8 cellular contexts compared by ENCODE assay signal in the genomic region with DNA sequence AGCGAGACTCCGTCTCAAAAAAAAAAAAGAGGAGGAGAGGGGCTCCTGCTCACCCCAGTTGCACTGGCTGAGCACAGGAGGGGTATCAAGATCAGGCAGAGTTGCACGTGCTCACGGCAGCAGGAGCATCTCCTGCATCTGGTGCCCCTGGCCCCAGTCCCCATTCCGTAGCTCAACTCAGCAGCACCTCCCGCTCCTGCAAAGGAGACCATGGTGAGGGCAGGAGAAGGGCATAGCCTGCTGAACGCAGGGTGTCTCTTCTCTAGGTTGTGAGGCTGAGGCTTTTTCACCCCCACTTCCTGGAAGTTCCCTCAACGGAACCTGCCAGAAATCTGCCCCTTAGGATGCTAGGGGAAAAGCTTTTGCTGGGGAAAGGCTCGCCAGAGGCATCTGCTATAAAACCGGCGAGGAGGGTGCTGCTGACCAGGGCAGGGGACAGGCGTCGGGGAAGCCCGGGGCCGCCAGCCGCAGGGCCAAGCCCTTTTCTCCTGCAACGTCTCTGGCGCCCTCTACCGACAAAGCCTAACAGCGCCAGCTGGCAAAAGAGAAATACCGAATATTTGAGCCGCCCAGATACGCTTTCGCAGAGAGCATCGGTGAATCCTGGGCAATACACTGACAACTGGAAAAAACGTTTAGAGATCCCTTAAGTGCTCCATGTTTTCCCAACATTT. TPM values are rescaled to one million over a fixed set of nuclear protein-coding genes. Genes with fewer than 3 reads are reported as not detected.
DNase-seq lines count a peak whose midpoint lies in the region; FAIRE-seq and TF ChIP-seq lines count a peak whose summit lies in the region.

No MANE protein-coding gene starts in this region.

- FAIRE-seq in astrocyte (lab: Jason Lieb, UNC), result no peak
- FAIRE-seq in urothelium cell line (lab: Jason Lieb, UNC), result no peak

- H3K27me3 Mint-ChIP-seq in astrocyte (ENCODE audit: low read depth, unreplicated experiment), result no peaks in the 10 kb centered on the region

- TF ChIP-seq CTCF in astrocyte (IDR thresholded peaks at IDR 0.05; ENCODE audit: insufficient read depth, low read depth, low read length), result peak; percentile 97

- H3K9me3 Mint-ChIP-seq in astrocyte (ENCODE audit: unreplicated experiment), result no peaks in the 10 kb centered on the region

- peaks cover 17% of the 10 kb centered on the region for H3K79me2 ChIP-seq in astrocyte (ENCODE audit: insufficient read depth, low read length)

- H3K4me1 Mint-ChIP-seq in astrocyte (ENCODE audit: low read depth, unreplicated experiment), result no peaks in the 10 kb centered on the region

- H2AFZ ChIP-seq in astrocyte (ENCODE audit: low read depth, low read length), result peak overlapping the region; percentile 86

- H3K4me3 ChIP-seq in H7 (ENCODE audit: insufficient read depth, low read depth, low read length) (peak overlapping the region; percentile 68), astrocyte (ENCODE audit: insufficient read depth, low read depth, low read length) (peak overlapping the region; percentile 76), rectal smooth muscle tissue (ENCODE audit: low read length) (peak overlapping the region; percentile 83)

- H3K4me3 Mint-ChIP-seq in astrocyte (ENCODE audit: unreplicated experiment), result peak overlapping the region; percentile 90

- H3K36me3 Mint-ChIP-seq in astrocyte (ENCODE audit: low read depth, unreplicated experiment), result no peaks in the 10 kb centered on the region

- H3K9ac ChIP-seq in astrocyte (ENCODE audit: low read length) (peak overlapping the region; percentile 94), rectal smooth muscle tissue (ENCODE audit: low read length) (peak overlapping the region; percentile 45)

- peak; percentile 81 for DNase-seq in DMS114 treated with DMSO at 0.1 percent for 48 hours (lab: John Stamatoyannopoulos, UW; ENCODE audit: unreplicated experiment)
- DNase-seq in H7, result peak; percentile 92
- peak; percentile 86 for DNase-seq in NCI-H146 (lab: John Stamatoyannopoulos, UW)
- DNase-seq in T1000 (lab: John Stamatoyannopoulos, UW), result peak; percentile 72
- DNase-seq in astrocyte (ENCODE audit: low read depth), result peak; percentile 60
- DNase-seq in hepatic stellate cell (ENCODE audit: low spot score), result peak; percentile 71
- peak; percentile 86 for DNase-seq in urothelium cell line (ENCODE audit: low spot score)

- no peaks in the 10 kb centered on the region for H3K27me3 ChIP-seq in H7 (ENCODE audit: control insufficient read depth, insufficient read depth, low read length)
- H3K27me3 ChIP-seq in astrocyte (ENCODE audit: insufficient read depth, low read length), result no peaks in the 10 kb centered on the region
- no peaks in the 10 kb centered on the region for H3K27me3 ChIP-seq in rectal smooth muscle tissue (ENCODE audit: control insufficient read depth, insufficient read depth, low read length)

- H3K27ac Mint-ChIP-seq in astrocyte (ENCODE audit: unreplicated experiment), result peak overlapping the region; percentile 78

- peak overlapping the region; percentile 100 for H3K4me2 ChIP-seq in astrocyte (ENCODE audit: low read length)

- H4K20me1 ChIP-seq in astrocyte (ENCODE audit: insufficient read depth, low read length), result peaks cover 35% of the 10 kb centered on the region

- H3K36me3 ChIP-seq in H7 (replicated peaks; ENCODE audit: control insufficient read depth, insufficient read depth, low read length) (no peaks in the 10 kb centered on the region), astrocyte (ENCODE audit: insufficient read depth, low read length) (no peaks in the 10 kb centered on the region), rectal smooth muscle tissue (ENCODE audit: control insufficient read depth, insufficient read depth, low read length) (no peaks in the 10 kb centered on the region)

- H3K9me3 ChIP-seq in astrocyte (ENCODE audit: insufficient read depth, low read depth, low read length), result peaks cover 11% of the 10 kb centered on the region

- H3K4me1 ChIP-seq in astrocyte (ENCODE audit: insufficient read depth, low read length) (peaks cover 6% of the 10 kb centered on the region), rectal smooth muscle tissue (ENCODE audit: control insufficient read depth, insufficient read depth, low read length) (peaks cover 6% of the 10 kb centered on the region)

- peak overlapping the region; percentile 39 for H3K27ac ChIP-seq in astrocyte (ENCODE audit: low read depth, low read length)
- peak overlapping the region; percentile 56 for H3K27ac ChIP-seq in rectal smooth muscle tissue (ENCODE audit: low read depth, low read length)

RNA-seq across cellular contexts. Expression of a gene that starts 1.0 kb away (rescaled TPM):
- 47.0 and 48.7 TPM in 2 replicates for total RNA-seq in H7 (2014; rRNA removed; shearing (Covaris generic))
- total RNA-seq in astrocyte, result 47.9 and 48.3 TPM in 2 replicates

RNA-seq across cellular contexts. Expression of a gene that starts 15.3 kb away (rescaled TPM):
- 0.52 and 1.1 TPM in 2 replicates for total RNA-seq in H7 (2014; rRNA removed; shearing (Covaris generic))
- total RNA-seq in astrocyte, result 5.4 and 5.8 TPM in 2 replicates

RNA-seq across cellular contexts. Expression of a gene that starts 34.7 kb away (rescaled TPM):
- total RNA-seq in H7 (2014; rRNA removed; shearing (Covaris generic)), result 33.4 and 39.8 TPM in 2 replicates
- total RNA-seq in astrocyte, result 327 and 376 TPM in 2 replicates

Comparison
In these comparisons a context has a peak if more than half of its experiments do, and no peak if none do; other contexts are left out.
1. Peak in every context shown above with its lines: DNase-seq, H3K4me3 ChIP-seq and H3K27ac ChIP-seq.